25 cellular contexts compared by ENCODE assay signal in genomic region chr5:89573336-89573735, GRCh38.
"Had no signal": no experiment of that assay in that cellular context is flagged by ENCODE, and none has a peak within 500 bp of the region (broad histone marks: within the 10 kb centered on the region; RNA-seq: fewer than 3 reads in every experiment).

No MANE protein-coding gene starts in this region.

- H3K36me3 ChIP-seq: esophagus muscularis mucosa, left lung, lower lobe of right lung, neural progenitor cell, thyroid gland, upper lobe of right lung, WERI-Rb-1 had no signal

- H3K27me3 ChIP-seq: esophagus muscularis mucosa, foreskin keratinocyte, left lung, neural progenitor cell, thyroid gland, upper lobe of right lung had no signal

- H3K4me2 ChIP-seq: neural progenitor cell had no signal

- H3K27ac ChIP-seq: esophagus muscularis mucosa, foreskin keratinocyte, left lung, lower lobe of right lung, neural progenitor cell, thyroid gland, upper lobe of right lung, WERI-Rb-1 had no signal

- ATAC-seq: foreskin keratinocyte; left lung; lower lobe of right lung; naive thymus-derived CD4-positive, alpha-beta T cell; sciatic nerve; stimulated activated effector memory CD8-positive, alpha-beta T cell treated with anti-CD3 and anti-CD28 coated beads, Interleukin-12 subunit alpha, Interleukin-12 subunit beta, amount 100 ng/mL, for 72 hours; upper lobe of right lung had no signal

- H3K4me3 ChIP-seq: esophagus muscularis mucosa, left lung, lower lobe of right lung, neural progenitor cell, thyroid gland, upper lobe of right lung had no signal

- H3K4me1 ChIP-seq: foreskin keratinocyte, left lung, lower lobe of right lung, thyroid gland, upper lobe of right lung had no signal

- H3K9ac ChIP-seq: neural progenitor cell had no signal

- H3K9me3 ChIP-seq: esophagus muscularis mucosa, left lung, lower lobe of right lung, thyroid gland, upper lobe of right lung had no signal

- H2AFZ ChIP-seq: neural progenitor cell had no signal

- DNase-seq: activated CD4-positive, alpha-beta memory T cell treated with anti-CD3 and anti-CD28 coated beads for 36 hours; activated CD4-positive, alpha-beta T cell treated with anti-CD3 and anti-CD28 coated beads, Interleukin-2, amount 10 ng/mL, durations not matched to agents 24 days and 14 days; activated CD4-positive, CD25-positive, alpha-beta regulatory T cell treated with anti-CD3 and anti-CD28 coated beads, Interleukin-2, amount 50 U/mL, for 72 hours; activated CD8-positive, alpha-beta memory T cell treated with anti-CD3 and anti-CD28 coated beads, Interleukin-2, amount 50 U/mL, for 4 hours; activated gamma-delta T cell; activated naive CD4-positive, alpha-beta T cell treated with anti-CD3 and anti-CD28 coated beads, Interleukin-2, amount 10 ng/mL, durations not matched to agents 7 days and 5 days; activated naive CD8-positive, alpha-beta T cell treated with anti-CD3 and anti-CD28 coated beads, Interleukin-2, amount 10 ng/mL, durations not matched to agents 7 days and 5 days; activated T-cell treated with anti-CD3 and anti-CD28 coated beads, Interleukin-2, amount 50 U/mL, for 1 hour; dermis blood vessel endothelial cell; effector CD4-positive, alpha-beta T cell; left lung; lower lobe of right lung; naive thymus-derived CD4-positive, alpha-beta T cell; small intestine; stimulated activated CD4-positive, alpha-beta T cell treated with anti-CD3 and anti-CD28 coated beads, Interleukin-4, amount 100 ng/mL, for 24 hours; SW 1271; T1000; thyroid gland; upper lobe of right lung; WERI-Rb-1 had no signal
